Comparison of ENCODE assay signal across 8 cellular contexts in the genomic region with DNA sequence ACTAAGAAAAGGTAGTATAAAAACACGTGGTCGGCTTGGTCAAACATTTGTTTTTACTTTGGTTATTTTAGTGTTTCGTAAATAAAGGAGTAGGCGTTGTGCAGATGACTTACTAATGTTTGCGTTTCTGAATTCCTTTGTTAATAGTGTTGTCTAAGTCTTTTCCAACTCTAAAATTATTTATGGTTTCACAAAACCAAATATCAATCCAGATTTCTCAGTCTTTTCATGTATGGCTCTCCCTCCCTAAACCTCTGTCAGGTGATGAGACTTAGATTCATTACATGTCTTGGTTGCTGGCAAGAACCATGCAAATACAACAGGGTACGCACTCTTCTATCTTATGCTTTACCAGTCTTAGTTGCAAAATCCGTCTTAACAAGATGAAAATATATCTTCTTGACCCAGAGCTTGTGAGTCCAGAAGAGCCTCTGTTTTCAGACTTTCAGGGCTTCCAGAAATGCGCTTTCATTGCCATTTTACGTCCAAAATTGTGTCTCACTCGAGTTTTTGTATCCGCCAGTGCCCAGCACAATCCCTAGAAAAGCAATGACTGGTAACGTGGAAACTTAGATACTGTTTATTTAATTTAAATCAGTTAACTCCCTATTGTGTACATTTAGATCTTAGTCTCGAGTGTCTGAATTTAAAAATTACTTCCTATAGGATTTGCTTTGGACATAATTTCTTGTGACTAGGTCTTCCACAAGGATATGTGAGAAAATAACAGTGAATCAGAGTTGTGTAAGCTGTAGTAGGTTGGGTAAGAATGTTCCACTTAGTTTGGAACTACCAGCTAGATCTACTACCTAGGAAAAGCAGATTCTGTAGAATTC. TPM values are rescaled to one million over a fixed set of nuclear protein-coding genes. Genes with fewer than 3 reads are reported as not detected.
DNase-seq lines count a peak whose midpoint lies in the region; ATAC-seq lines count a peak whose summit lies in the region.

No MANE protein-coding gene starts in this region.

- H3K9ac ChIP-seq in iPS-18a (ENCODE audit: low read length), result peak overlapping the region; percentile 82
- peak overlapping the region; percentile 79 to 88 (median 80) for H3K9ac ChIP-seq in skeletal muscle tissue (ENCODE audit: low read depth in 1 of 3, low read length in 3 of 3)

- H3K4me1 Mint-ChIP-seq in CD4-positive, CD25-positive, alpha-beta regulatory T cell, result peaks cover 9 to 35% (median 24%) of the 10 kb centered on the region in 4 donors
- H3K4me1 Mint-ChIP-seq in activated T-helper 17 cell treated with anti-CD3 and anti-CD28 coated beads, Interleukin-2, amount 50 U/mL, for 72 hours, result peaks cover 7% of the 10 kb centered on the region

- no peak for DNase-seq in CD4-positive, CD25-positive, alpha-beta regulatory T cell
- DNase-seq in COR-L47 (lab: John Stamatoyannopoulos, UW), result no peak

- peak overlapping the region; percentile 95 for H3K4me3 ChIP-seq in CD4-positive, CD25-positive, alpha-beta regulatory T cell (ENCODE audit: low read depth, low read length)
- H3K4me3 ChIP-seq in iPS-18a (ENCODE audit: low read length) (peak overlapping the region; percentile 97), skeletal muscle tissue (ENCODE audit: low read length in 3 of 3) (peak overlapping the region; percentile 80 to 86 (median 83))

- peaks cover 4% of the 10 kb centered on the region for H3K27me3 ChIP-seq in CD4-positive, CD25-positive, alpha-beta regulatory T cell (ENCODE audit: control insufficient read depth, insufficient read depth, low read length)
- no peaks in the 10 kb centered on the region for H3K27me3 ChIP-seq in iPS-18a (ENCODE audit: control insufficient read depth, insufficient read depth, low read length)
- H3K27me3 ChIP-seq in skeletal muscle tissue (ENCODE audit: control insufficient read depth in 3 of 3, insufficient read depth in 3 of 3, low read length in 3 of 3), result no peaks in the 10 kb centered on the region

- H3K36me3 ChIP-seq in CD4-positive, CD25-positive, alpha-beta regulatory T cell (ENCODE audit: control insufficient read depth, insufficient read depth, low read length), result peaks cover 7% of the 10 kb centered on the region
- H3K36me3 ChIP-seq in iPS-18a (ENCODE audit: control insufficient read depth, low read depth, low read length) (peaks cover 19% of the 10 kb centered on the region), skeletal muscle tissue (ENCODE audit: control insufficient read depth in 3 of 3, insufficient read depth in 3 of 3, low read length in 3 of 3) (peaks cover 4 to 7% (median 5%) of the 10 kb centered on the region in 3 donors)

- peaks cover 17% of the 10 kb centered on the region for H3K4me1 ChIP-seq in CD4-positive, CD25-positive, alpha-beta regulatory T cell (ENCODE audit: control insufficient read depth, insufficient read depth, low read length, poor library complexity, severe bottlenecking)
- H3K4me1 ChIP-seq in iPS-18a (ENCODE audit: control insufficient read depth, low read depth, low read length) (peaks cover 25% of the 10 kb centered on the region), skeletal muscle tissue (ENCODE audit: control insufficient read depth in 3 of 3, insufficient read depth in 3 of 3, low read length in 3 of 3) (peaks cover 6 to 9% (median 7%) of the 10 kb centered on the region in 3 donors)

- H3K27me3 Mint-ChIP-seq in CD4-positive, CD25-positive, alpha-beta regulatory T cell, result peaks cover 7% of the 10 kb centered on the region
- peaks cover 9% of the 10 kb centered on the region for H3K27me3 Mint-ChIP-seq in activated T-helper 17 cell treated with anti-CD3 and anti-CD28 coated beads, Interleukin-2, amount 50 U/mL, for 72 hours

- no peaks in the 10 kb centered on the region for H3K9me3 Mint-ChIP-seq in CD4-positive, CD25-positive, alpha-beta regulatory T cell
- no peaks in the 10 kb centered on the region for H3K9me3 Mint-ChIP-seq in activated T-helper 17 cell treated with anti-CD3 and anti-CD28 coated beads, Interleukin-2, amount 50 U/mL, for 72 hours

- H3K9me3 ChIP-seq in CD4-positive, CD25-positive, alpha-beta regulatory T cell (ENCODE audit: control insufficient read depth in 2 of 2, low read length in 2 of 2), result no peaks in the 10 kb centered on the region
- H3K9me3 ChIP-seq in iPS-18a (ENCODE audit: control insufficient read depth, low read depth, low read length) (no peaks in the 10 kb centered on the region), skeletal muscle tissue (ENCODE audit: control insufficient read depth in 3 of 3, low read length in 3 of 3) (no peaks in the 10 kb centered on the region)

- H3K36me3 Mint-ChIP-seq in CD4-positive, CD25-positive, alpha-beta regulatory T cell, result peaks cover 16% of the 10 kb centered on the region
- peaks cover 34% of the 10 kb centered on the region for H3K36me3 Mint-ChIP-seq in activated T-helper 17 cell treated with anti-CD3 and anti-CD28 coated beads, Interleukin-2, amount 50 U/mL, for 72 hours (ENCODE audit: low read depth)

- peak overlapping the region; percentile 66 to 93 (median 88) for H3K27ac Mint-ChIP-seq in CD4-positive, CD25-positive, alpha-beta regulatory T cell
- peak overlapping the region; percentile 91 for H3K27ac Mint-ChIP-seq in activated T-helper 17 cell treated with anti-CD3 and anti-CD28 coated beads, Interleukin-2, amount 50 U/mL, for 72 hours

- peak overlapping the region; percentile 89 to 94 (median 91) for H3K4me3 Mint-ChIP-seq in CD4-positive, CD25-positive, alpha-beta regulatory T cell
- H3K4me3 Mint-ChIP-seq in activated T-helper 17 cell treated with anti-CD3 and anti-CD28 coated beads, Interleukin-2, amount 50 U/mL, for 72 hours, result peak overlapping the region; percentile 89

- no peak for ATAC-seq in CD4-positive, CD25-positive, alpha-beta regulatory T cell (ENCODE audit: low read depth in 2 of 2)
- ATAC-seq in HG02885 (IDR thresholded peaks at IDR 0.05; ENCODE audit: poor library complexity, unreplicated experiment) (peak; percentile 17), GM21576 (IDR thresholded peaks at IDR 0.05; ENCODE audit: unreplicated experiment) (no peak), HG02938 (IDR thresholded peaks at IDR 0.05; ENCODE audit: unreplicated experiment) (no peak)
- ATAC-seq in activated T-helper 17 cell treated with anti-CD3 and anti-CD28 coated beads, Interleukin-2, amount 50 U/mL, for 72 hours (replicated peaks), result no peak

- H3K27ac ChIP-seq in CD4-positive, CD25-positive, alpha-beta regulatory T cell (ENCODE audit: insufficient read depth, low read length, poor library complexity, severe bottlenecking), result peak overlapping the region; percentile 38
- no peak overlapping the region for H3K27ac ChIP-seq in iPS-18a (ENCODE audit: low read length)
- peak overlapping the region; percentile 81 for H3K27ac ChIP-seq in skeletal muscle tissue (ENCODE audit: low read depth, low read length)

RNA-seq across cellular contexts. Expression of a gene that starts 0.9 kb away (rescaled TPM):
- total RNA-seq in CD4-positive, CD25-positive, alpha-beta regulatory T cell, result 6.9 TPM
- 1 to 10 TPM; 2.3 to 6.8 (median 3.8) TPM for polyA plus RNA-seq in CD4-positive, CD25-positive, alpha-beta regulatory T cell
- total RNA-seq in activated T-helper 17 cell treated with anti-CD3 and anti-CD28 coated beads, Interleukin-2, amount 50 U/mL, for 72 hours, result 1 to 10 TPM; 4.0 to 9.4 TPM
- total RNA-seq in skeletal muscle tissue, result 20.9 TPM

RNA-seq across cellular contexts. Expression of a gene that starts 59.8 kb away (rescaled TPM):
- total RNA-seq in CD4-positive, CD25-positive, alpha-beta regulatory T cell, result 0.64 TPM
- not detected for polyA plus RNA-seq in CD4-positive, CD25-positive, alpha-beta regulatory T cell
- total RNA-seq in activated T-helper 17 cell treated with anti-CD3 and anti-CD28 coated beads, Interleukin-2, amount 50 U/mL, for 72 hours, result under 1 TPM in 1 of 2 donors, not detected in 1; 0.19 TPM
- 3.1 TPM for total RNA-seq in skeletal muscle tissue
